ENCODE assay signal across 28 cellular contexts in genomic region chr3:153956621-153957020, GRCh38.
"Had no signal": no experiment of that assay in that cellular context is flagged by ENCODE, and none has a peak within 500 bp of the region (broad histone marks: within the 10 kb centered on the region; RNA-seq: fewer than 3 reads in every experiment).

No MANE protein-coding gene starts in this region.

- H3K9me3 ChIP-seq: adrenal gland, body of pancreas, colonic mucosa had no signal

- ATAC-seq: activated CD4-positive, alpha-beta T cell treated with anti-CD3 and anti-CD28 coated beads for 36 hours; activated CD8-positive, alpha-beta memory T cell treated with anti-CD3 and anti-CD28 coated beads, Interleukin-2, amount 10 ng/mL, durations not matched to agents 7 days and 5 days; activated CD8-positive, alpha-beta T cell treated with anti-CD3 and anti-CD28 coated beads, Interleukin-2, amount 10 ng/mL, durations not matched to agents 7 days and 5 days; activated naive CD8-positive, alpha-beta T cell treated with anti-CD3 and anti-CD28 coated beads, Interleukin-2, amount 50 U/mL, for 24 hours; body of pancreas; esophagus mucosa had no signal

- H3K4me1 ChIP-seq: adrenal gland, body of pancreas, colonic mucosa had no signal

- DNase-seq: activated CD4-positive, alpha-beta memory T cell treated with anti-CD3 and anti-CD28 coated beads for 36 hours; activated CD4-positive, alpha-beta T cell treated with anti-CD3 and anti-CD28 coated beads for 36 hours; activated CD4-positive, alpha-beta T cell treated with anti-CD3 and anti-CD28 coated beads, Interleukin-2, amount 10 ng/mL, durations not matched to agents 24 days and 14 days; activated CD4-positive, CD25-positive, alpha-beta regulatory T cell; activated CD4-positive, CD25-positive, alpha-beta regulatory T cell treated with anti-CD3 and anti-CD28 coated beads, Interleukin-2, amount 50 U/mL, for 72 hours; activated CD8-positive, alpha-beta memory T cell treated with anti-CD3 and anti-CD28 coated beads, Interleukin-2, amount 10 ng/mL, durations not matched to agents 7 days and 5 days; activated CD8-positive, alpha-beta memory T cell treated with anti-CD3 and anti-CD28 coated beads, Interleukin-2, amount 50 U/mL, for 4 hours; activated CD8-positive, alpha-beta T cell treated with anti-CD3 and anti-CD28 coated beads, Interleukin-2, amount 10 ng/mL, durations not matched to agents 7 days and 5 days; activated effector memory CD4-positive, alpha-beta T cell treated with anti-CD3 and anti-CD28 coated beads, Interleukin-2, amount 50 U/mL, for 16 hours; activated naive CD4-positive, alpha-beta T cell treated with anti-CD3 and anti-CD28 coated beads for 36 hours; activated naive CD8-positive, alpha-beta T cell treated with anti-CD3 and anti-CD28 coated beads for 36 hours; activated naive CD8-positive, alpha-beta T cell treated with anti-CD3 and anti-CD28 coated beads, Interleukin-2, amount 50 U/mL, for 24 hours; activated T-cell treated with anti-CD3 and anti-CD28 coated beads, Interleukin-2, amount 50 U/mL, for 1 hour; activated T-cell treated with anti-CD3 and anti-CD28 coated beads, Interleukin-2, amount 50 U/mL, for 48 hours; adrenal gland; amygdala; aorta; body of pancreas; caudate nucleus; cerebellar nuclear complex; colonic mucosa; effector memory CD4-positive, alpha-beta T cell; endodermal cell; foreskin fibroblast; head of caudate nucleus; T-helper 2 cell had no signal

- H3K36me3 ChIP-seq: adrenal gland, colonic mucosa had no signal

- H3K27ac ChIP-seq: adrenal gland, body of pancreas, colonic mucosa had no signal

- FAIRE-seq: frontal cortex had no signal

- H3K27me3 ChIP-seq: adrenal gland, body of pancreas, colonic mucosa had no signal

- H3K4me3 ChIP-seq: adrenal gland, body of pancreas, colonic mucosa had no signal
